In genomic region chr9:110980261-110980660, GRCh38 we compare ENCODE assay signal across 22 cellular contexts. TPM values are rescaled to one million over a fixed set of nuclear protein-coding genes. Genes with fewer than 3 reads are reported as not detected.
DNase-seq lines count a peak whose midpoint lies in the region; ATAC-seq, FAIRE-seq and TF ChIP-seq lines count a peak whose summit lies in the region.
"Had no signal": no experiment of that assay in that cellular context is flagged by ENCODE, and none has a peak within 500 bp of the region (broad histone marks: within the 10 kb centered on the region; RNA-seq: fewer than 3 reads in every experiment).

No MANE protein-coding gene starts in this region.

- H3K27ac ChIP-seq in GM12878 (ENCODE audit: control insufficient read depth, insufficient read depth) = no peak overlapping the region
- no peak overlapping the region for H3K27ac ChIP-seq in mesendoderm (ENCODE audit: low read depth, low read length)
- H3K27ac ChIP-seq: 22Rv1, C4-2B, Peyer's patch, SJCRH30 had no signal

- in situ Hi-C loops in GM12878 (cut with MboI) = no loop called here

- WGBS in GM12878 (ENCODE audit: insufficient coverage, insufficient replicate concordance, low lambda C conversion rate, missing lambda C conversion rate) = 57% methylated on average over 3 of the region's 3 CpGs
- WGBS in mesendoderm (ENCODE audit: extremely low coverage, insufficient coverage, low lambda C conversion rate) = no CpG with 5 or more reads among the region's 3 CpGs

- ATAC-seq in GM12878 = 0 out of 3 replicates have a peak, but pooled peaks have one; percentile 7
- ATAC-seq in GM21360 (IDR thresholded peaks at IDR 0.05; ENCODE audit: unreplicated experiment) = no peak
- ATAC-seq in GM18867 (IDR thresholded peaks at IDR 0.05; ENCODE audit: unreplicated experiment) = no peak

- SMC1A ChIA-PET in GM12878 (lab: Charles Lee; ENCODE audit: uncharacterized antibody, unreplicated experiment) = interaction anchor here (0.5 to 9.3 kb wide), 10 partner anchors 9 to 179 kb away, joined by 3 to 97 read pairs (median 4); no protein-coding TSS in a partner anchor

- no peak overlapping the region for H2BK15ac ChIP-seq in mesendoderm (replicated peaks; ENCODE audit: low read depth)

- H3K18ac ChIP-seq in mesendoderm (ENCODE audit: low read length) = no peak overlapping the region

- RAD21 ChIA-PET in GM12878 (lab: Charles Lee; ENCODE audit: unreplicated experiment) = interaction anchor here (0.5 to 1.9 kb wide), 7 partner anchors 15 to 914 kb away, joined by 3 to 8 read pairs (median 4); no protein-coding TSS in a partner anchor

- H3K79me1 ChIP-seq in mesendoderm (ENCODE audit: low read length) = no peaks in the 10 kb centered on the region

- H3K79me2 ChIP-seq in GM12878 (ENCODE audit: control insufficient read depth, insufficient read depth, low read length) (no peaks in the 10 kb centered on the region), mesendoderm (ENCODE audit: control insufficient read depth, insufficient read depth, low read length) (no peaks in the 10 kb centered on the region)

- H3K27me3 ChIP-seq in GM12878 (replicated peaks in 1 of 2; ENCODE audit: control insufficient read depth in 2 of 2, insufficient read depth in 2 of 2, low read length in 1 of 2) = no peaks in the 10 kb centered on the region
- no peaks in the 10 kb centered on the region for H3K27me3 ChIP-seq in mesendoderm (ENCODE audit: insufficient read depth, low read length, poor library complexity)
- H3K27me3 ChIP-seq: Peyer's patch, SJCRH30 had no signal

- intact Hi-C loops in GM12878 (cut with micrococcal nuclease; ENCODE audit: unreplicated experiment) = loop anchor here (5.0 kb wide), 1 partner anchor 37 kb away; no protein-coding TSS in a partner anchor

- no peak overlapping the region for H2BK120ac ChIP-seq in mesendoderm (ENCODE audit: low read depth, low read length)

- no TSS peak for BruUV-seq in GM12878 (replicated peaks; lab: Mats Ljungman, UMichigan)

- H3K9ac ChIP-seq in GM12878 (ENCODE audit: control insufficient read depth, insufficient read depth, low read length) (no peak overlapping the region), mesendoderm (ENCODE audit: low read length) (no peak overlapping the region)

- H3K4ac ChIP-seq in mesendoderm (ENCODE audit: low read depth, low read length) = no peak overlapping the region

- H3K4me3 ChIP-seq in GM12878 = no peak overlapping the region
- H3K4me3 ChIP-seq in mesendoderm (ENCODE audit: low read length) = no peak overlapping the region
- H3K4me3 ChIP-seq: Peyer's patch, SJCRH30 had no signal

- H2AFZ ChIP-seq in GM12878 (ENCODE audit: control insufficient read depth, low read depth, low read length) = no peak overlapping the region

- no peak overlapping the region for H4K5ac ChIP-seq in mesendoderm (ENCODE audit: low read length)

- no peak overlapping the region for H2BK5ac ChIP-seq in mesendoderm (ENCODE audit: low read length)

- no peak overlapping the region for H2AK5ac ChIP-seq in mesendoderm (ENCODE audit: low read length)

- H3K56ac ChIP-seq in mesendoderm (ENCODE audit: low read length) = no peak overlapping the region

- CTCF ChIA-PET in GM12878 (lab: Yijun Ruan, JAX) = interaction anchor here (1.0 to 1.6 kb wide), 4 partner anchors 29 to 90 kb away, joined by 3 to 5 read pairs (median 4); no protein-coding TSS in a partner anchor

- no peak for TF ChIP-seq POLR2A in GM12878 (IDR thresholded peaks at IDR 0.05; ENCODE audit: low read depth, low read length)

- POLR2A ChIA-PET in GM12878 (lab: Charles Lee) = interaction anchor here (1.2 to 1.8 kb wide), 2 partner anchors 12 to 55 kb away, joined by 3 to 6 read pairs; no protein-coding TSS in a partner anchor

- no peaks in the 10 kb centered on the region for H3K9me3 ChIP-seq in GM12878 (replicated peaks; ENCODE audit: control insufficient read depth, insufficient read depth, low read length)
- H3K9me3 ChIP-seq: Peyer's patch, SJCRH30 had no signal

- TF ChIP-seq RAD21 in GM12878 (IDR thresholded peaks at IDR 0.05; ENCODE audit: insufficient read depth, low read depth, low read length) = no peak

- no peak overlapping the region for H3K23ac ChIP-seq in mesendoderm (ENCODE audit: low read length)

- no peak overlapping the region for H3K4me2 ChIP-seq in GM12878 (ENCODE audit: control insufficient read depth, insufficient read depth)
- H3K4me2 ChIP-seq in mesendoderm (ENCODE audit: low read length) = no peak overlapping the region

- H4K20me1 ChIP-seq in GM12878 (ENCODE audit: control insufficient read depth, insufficient read depth) = no peaks in the 10 kb centered on the region

- DNase-seq in NCI-H748 (lab: John Stamatoyannopoulos, UW; ENCODE audit: unreplicated experiment) = peak; percentile 9
- no peak for DNase-seq in NCI-H748 treated with DMSO at 0.1 percent for 48 hours (lab: John Stamatoyannopoulos, UW)
- no peak for DNase-seq in GM12878 (ENCODE audit: low read depth, low spot score)
- peak; percentile 70 for DNase-seq in mesendoderm
- no peak for DNase-seq in kidney glomerular epithelial cell (lab: John Stamatoyannopoulos, UW)
- no peak for DNase-seq in C1 segment of cervical spinal cord (lab: John Stamatoyannopoulos, UW)
- DNase-seq: AML-193, DMS79, Karpas-422, NCI-H1417, NCI-H1694 treated with DMSO at 0.1 percent for 48 hours, NCI-H2081 treated with DMSO at 0.1 percent for 48 hours, NCI-H446 treated with DMSO at 0.1 percent for 48 hours, NCI-H526 treated with DMSO at 0.1 percent for 48 hours, Peyer's patch, SJCRH30, T-helper 1 cell had no signal

- H3K4me1 ChIP-seq in GM12878 (ENCODE audit: control insufficient read depth, insufficient read depth, low read length) = no peaks in the 10 kb centered on the region
- H3K4me1 ChIP-seq in mesendoderm (ENCODE audit: control insufficient read depth, low read depth, low read length) = peaks cover 6% of the 10 kb centered on the region

- H3K36me3 ChIP-seq in GM12878 (ENCODE audit: control insufficient read depth in 2 of 2, insufficient read depth in 2 of 2, low read length in 1 of 2) = no peaks in the 10 kb centered on the region
- no peaks in the 10 kb centered on the region for H3K36me3 ChIP-seq in mesendoderm (ENCODE audit: control insufficient read depth, insufficient read depth, low read length)
- H3K36me3 ChIP-seq: Peyer's patch, SJCRH30 had no signal

- no peak for TF ChIP-seq CTCF in GM12878 (IDR thresholded peaks at IDR 0.05 in 2 of 3, conservative IDR thresholded peaks at IDR 0.05 in 1 of 3; ENCODE audit: control insufficient read depth in 2 of 3, extremely low read depth in 1 of 3, insufficient read depth in 1 of 3, low read depth in 3 of 3, low read length in 3 of 3)

- H4K8ac ChIP-seq in mesendoderm (ENCODE audit: low read depth, low read length) = no peak overlapping the region

- FAIRE-seq in GM12878 (lab: Jason Lieb, UNC) = no peak
- FAIRE-seq: GM12892 had no signal

- no peak for TF ChIP-seq EP300 in GM12878 (IDR thresholded peaks at IDR 0.05; ENCODE audit: borderline replicate concordance in 1 of 2, control insufficient read depth in 1 of 2, low read depth in 2 of 2, low read length in 2 of 2)

TF ChIP-seq in GM12878, 131 proteins besides CTCF, POLR2A, EP300 and RAD21 (continues in another document):
- TF ChIP-seq STAT3 (IDR thresholded peaks at IDR 0.05; ENCODE audit: low read depth, low read length) (no peak), CREB1 (IDR thresholded peaks at IDR 0.05; ENCODE audit: low read depth) (no peak), ZNF592 (IDR thresholded peaks at IDR 0.05) (no peak)

RNA-seq across cellular contexts. Expression of gene LPAR1, which starts 58.0 kb away (rescaled TPM):
- 10.1 and 12.7 TPM in 2 replicates for total RNA-seq in GM12878 (2013; cell fraction: nucleolus; rRNA removed)
- 11.2 and 13.8 TPM in 2 replicates for total RNA-seq in GM12878 (2014; rRNA removed)
- total RNA-seq in GM12878 (2014; rRNA removed; fragmentation: Illumina TruSeq; extraction: Trizol) = 11.5 and 11.8 TPM in 2 replicates
- total RNA-seq in GM12878 (2021) = 9.6 and 10.8 TPM in 2 replicates
- polyA plus RNA-seq in GM12878 (2011; ENCODE audit: low read depth) = 0.09 TPM
- polyA plus RNA-seq in GM12878 (2011; rRNA removed) = 9.4 and 12.9 TPM in 2 replicates
- 10.6 and 10.9 TPM in 2 replicates for polyA plus RNA-seq in GM12878 (2011; cell fraction: cytosol; rRNA removed)
- polyA plus RNA-seq in GM12878 (2011; cell fraction: nucleus; rRNA removed) = 8.9 and 9.0 TPM in 2 replicates
- polyA plus RNA-seq in GM12878 (2012) = 0.11 and 0.20 TPM in 2 replicates
- 9.8 and 10.0 TPM in 2 replicates for polyA plus RNA-seq in GM12878 (2014; fragmentation: Illumina TruSeq; extraction: Trizol)
- polyA plus RNA-seq in GM12878 (2014; fragmentation: Nextera tagmentation; extraction: Ambion mirVana) = 1 to 10 TPM; 3.3 to 4.2 TPM
- polyA plus RNA-seq in GM12878 (2014; rRNA removed) = 7.3 and 7.5 TPM in 2 replicates
- 1 to 10 TPM; 5.8 to 5.9 TPM for polyA plus RNA-seq in GM12878 (2016; fragmentation: Nextera tagmentation; extraction: Ambion mirVana)
- 43.4 and 62.7 TPM in 2 replicates for polyA minus RNA-seq in GM12878 (2011; rRNA and poly(A)+ RNA removed)
- 9.1 and 11.7 TPM in 2 replicates for polyA minus RNA-seq in GM12878 (2011; cell fraction: cytosol; rRNA and poly(A)+ RNA removed)
- polyA minus RNA-seq in GM12878 (2011; cell fraction: nucleus; rRNA and poly(A)+ RNA removed) = 22.7 and 45.4 TPM in 2 replicates
- 3.0 TPM for polyA plus RNA-seq in mesendoderm (2013, experiment 1 of 2)
- 2.6 TPM for polyA plus RNA-seq in mesendoderm (2013, experiment 2 of 2)

Comparison
In these comparisons a context has a peak if more than half of its experiments do, and no peak if none do; other contexts are left out.
1. DNase-seq: peak in NCI-H748 (single experiment) and mesendoderm (single experiment); none in NCI-H748 treated with DMSO at 0.1 percent for 48 hours (single experiment), GM12878 (single experiment), kidney glomerular epithelial cell (single experiment) and C1 segment of cervical spinal cord (0 of 14).